ENCODE assay signal across 8 cellular contexts in the genomic region with DNA sequence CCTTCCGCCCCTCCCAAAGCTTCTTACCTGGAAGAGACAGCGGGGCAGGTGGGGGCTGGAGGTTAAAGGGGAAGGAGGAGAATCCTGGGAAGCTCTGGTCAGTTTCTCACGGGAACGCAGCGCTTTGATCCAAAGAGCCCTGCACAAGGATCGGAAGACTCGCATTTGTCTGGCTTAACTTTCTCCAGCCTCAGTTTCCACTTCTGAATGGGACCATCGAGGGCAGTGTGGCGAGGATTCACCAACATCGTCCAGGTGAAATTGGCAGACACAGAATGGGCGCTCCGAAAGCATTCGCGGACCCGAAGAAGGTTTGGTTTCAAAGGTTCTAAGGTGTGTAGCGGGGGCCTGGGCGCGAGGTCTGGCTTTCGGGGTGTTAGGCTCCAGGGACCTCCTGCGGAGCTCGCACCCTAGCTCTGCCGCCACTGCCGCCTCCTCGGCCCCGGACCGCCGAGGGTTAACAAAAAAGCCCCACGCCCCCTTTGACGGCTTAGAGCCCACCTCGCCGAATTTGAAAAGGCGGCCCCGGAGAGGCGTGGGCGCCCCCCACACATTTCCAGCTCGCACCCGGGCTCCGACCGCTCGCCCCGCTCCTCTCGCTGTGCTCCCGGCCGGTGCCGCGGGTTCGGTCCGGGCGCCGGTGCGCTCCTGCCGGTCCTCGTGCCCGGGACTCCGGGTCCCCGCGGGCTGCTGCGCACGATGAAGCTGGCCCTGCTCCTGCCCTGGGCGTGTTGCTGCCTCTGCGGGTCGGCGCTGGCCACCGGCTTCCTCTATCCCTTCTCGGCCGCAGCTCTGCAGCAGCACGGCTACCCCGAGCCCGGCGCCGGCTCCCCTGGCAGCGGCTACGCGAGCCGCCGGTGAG. TPM values are rescaled to one million over a fixed set of nuclear protein-coding genes. Genes with fewer than 3 reads are reported as not detected.
DNase-seq lines count a peak whose midpoint lies in the region; ATAC-seq and TF ChIP-seq lines count a peak whose summit lies in the region.

TSS of gene COL26A1 (plus strand) at position 542 of the 862 bp plus-strand sequence. CDS start at position 700, 158 bp downstream.

- H3K36me3 ChIP-seq in left ventricle myocardium inferior: no peaks in the 10 kb centered on the region

- peak within 1 kb of the TSS; percentile 36 for H3K4me3 Mint-ChIP-seq in activated naive CD4-positive, alpha-beta T cell treated with anti-CD3 and anti-CD28 coated beads, Interleukin-2, amount 50 U/mL, for 24 hours
- H3K4me3 Mint-ChIP-seq in progenitor cell of endocrine pancreas (ENCODE audit: low read depth): peak within 1 kb of the TSS; percentile 82

- no peaks in the 10 kb centered on the region for H3K9me3 Mint-ChIP-seq in activated naive CD4-positive, alpha-beta T cell treated with anti-CD3 and anti-CD28 coated beads, Interleukin-2, amount 50 U/mL, for 24 hours
- no peaks in the 10 kb centered on the region for H3K9me3 Mint-ChIP-seq in progenitor cell of endocrine pancreas (ENCODE audit: low read depth)

- no peaks in the 10 kb centered on the region for H3K36me3 Mint-ChIP-seq in activated naive CD4-positive, alpha-beta T cell treated with anti-CD3 and anti-CD28 coated beads, Interleukin-2, amount 50 U/mL, for 24 hours
- peaks cover 3% of the 10 kb centered on the region for H3K36me3 Mint-ChIP-seq in progenitor cell of endocrine pancreas (ENCODE audit: insufficient read depth)

- no peak for TF ChIP-seq CTCF in left ventricle myocardium inferior (IDR thresholded peaks at IDR 0.05; ENCODE audit: borderline replicate concordance)
- TF ChIP-seq CTCF in progenitor cell of endocrine pancreas (IDR thresholded peaks at IDR 0.05; ENCODE audit: unreplicated experiment): no peak

- H3K4me3 ChIP-seq in left ventricle myocardium inferior: peak within 1 kb of the TSS; percentile 76

- no peak for ATAC-seq in GM19395 (IDR thresholded peaks at IDR 0.05; ENCODE audit: unreplicated experiment)
- ATAC-seq in HG03342 (IDR thresholded peaks at IDR 0.05; ENCODE audit: unreplicated experiment): no peak
- no peak for ATAC-seq in HG02588 (IDR thresholded peaks at IDR 0.05; ENCODE audit: unreplicated experiment)

- H3K4me1 ChIP-seq in left ventricle myocardium inferior: peaks cover 18% of the 10 kb centered on the region

- H3K4me1 Mint-ChIP-seq in activated naive CD4-positive, alpha-beta T cell treated with anti-CD3 and anti-CD28 coated beads, Interleukin-2, amount 50 U/mL, for 24 hours: no peaks in the 10 kb centered on the region
- H3K4me1 Mint-ChIP-seq in progenitor cell of endocrine pancreas (ENCODE audit: low read depth): no peaks in the 10 kb centered on the region

- H3K27me3 Mint-ChIP-seq in activated naive CD4-positive, alpha-beta T cell treated with anti-CD3 and anti-CD28 coated beads, Interleukin-2, amount 50 U/mL, for 24 hours: peaks cover 10% of the 10 kb centered on the region
- no peaks in the 10 kb centered on the region for H3K27me3 Mint-ChIP-seq in progenitor cell of endocrine pancreas

- peak within 1 kb of the TSS; percentile 29 for H3K27ac ChIP-seq in left ventricle myocardium inferior (replicated peaks)

- peaks cover 48% of the 10 kb centered on the region for H3K27me3 ChIP-seq in left ventricle myocardium inferior (ENCODE audit: low read depth)

- DNase-seq in stimulated activated CD4-positive, alpha-beta T cell treated with anti-CD3 and anti-CD28 coated beads, Interleukin-12 subunit alpha, Interleukin-12 subunit beta, amount 100 ng/mL, for 4 hours: peak; percentile 10
- no peak for DNase-seq in stimulated activated CD4-positive, alpha-beta T cell treated with anti-CD3 and anti-CD28 coated beads, Interleukin-4, amount 100 ng/mL, for 24 hours
- DNase-seq in left ventricle myocardium inferior (peak; percentile 24), progenitor cell of endocrine pancreas (ENCODE audit: low spot score, unreplicated experiment) (peak; percentile 62)

- intact Hi-C loops in left ventricle myocardium inferior (cut with micrococcal nuclease): no loop called here

- no peak within 1 kb of the TSS for H3K27ac Mint-ChIP-seq in activated naive CD4-positive, alpha-beta T cell treated with anti-CD3 and anti-CD28 coated beads, Interleukin-2, amount 50 U/mL, for 24 hours
- peak within 1 kb of the TSS; percentile 73 for H3K27ac Mint-ChIP-seq in progenitor cell of endocrine pancreas

- no peaks in the 10 kb centered on the region for H3K9me3 ChIP-seq in left ventricle myocardium inferior (replicated peaks)

RNA-seq across cellular contexts. Expression of gene COL26A1, which starts in this region (rescaled TPM):
- not detected for total RNA-seq in left ventricle myocardium inferior
- total RNA-seq in progenitor cell of endocrine pancreas: 44.5 and 46.2 TPM in 2 replicates

Comparison
In these comparisons a context has a peak if more than half of its experiments do, and no peak if none do; other contexts are left out.
1. RNA of gene COL26A1 (total RNA-seq): 44.5 to 46.2 TPM in progenitor cell of endocrine pancreas; not detected in left ventricle myocardium inferior (single experiment); every median in the first group is over 10 times any median in the second.
2. Peak in DNase-seq, H3K4me3 ChIP-seq and H3K27ac ChIP-seq in left ventricle myocardium inferior; RNA of the gene not detected or under 1 TPM.